Comparison of ENCODE assay signal across 20 cellular contexts in the genomic region with DNA sequence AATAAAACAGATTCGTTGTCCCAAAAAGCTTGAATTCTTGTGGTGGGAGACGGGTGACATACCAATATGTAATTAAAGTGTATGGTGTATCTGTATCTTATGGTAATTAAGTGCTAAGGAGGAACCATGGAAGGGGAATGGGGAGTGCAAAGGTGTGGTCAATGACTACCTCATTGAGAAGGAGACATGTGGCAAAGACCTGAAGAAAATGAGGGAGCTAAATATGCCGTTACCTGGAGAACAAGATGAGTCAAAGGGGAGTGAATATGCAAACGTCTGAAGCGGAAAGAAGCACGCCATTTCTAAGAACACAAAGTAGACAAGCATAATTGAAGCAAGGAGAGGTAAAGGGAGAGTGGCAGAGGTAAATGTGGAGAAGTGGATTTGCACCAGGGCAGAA.
DNase-seq lines count a peak whose midpoint lies in the region; ATAC-seq and TF ChIP-seq lines count a peak whose summit lies in the region.
"Had no signal": no experiment of that assay in that cellular context is flagged by ENCODE, and none has a peak within 500 bp of the region (broad histone marks: within the 10 kb centered on the region; RNA-seq: fewer than 3 reads in every experiment).

No MANE protein-coding gene starts in this region.

- no peak overlapping the region for H3K4me2 ChIP-seq in mammary epithelial cell (ENCODE audit: insufficient read depth, low read depth, low read length)
- H3K4me2 ChIP-seq: BLaER1 had no signal

- no peak for ATAC-seq in CD4-positive, alpha-beta T cell (ENCODE audit: poor library complexity)
- ATAC-seq: GM12878, HCT116 had no signal

- no peak overlapping the region for H3K4me3 ChIP-seq in mammary epithelial cell (replicated peaks in 1 of 3; ENCODE audit: insufficient read depth in 1 of 3, low read depth in 2 of 3, low read length in 3 of 3)
- no peak overlapping the region for H3K4me3 ChIP-seq in breast epithelium
- H3K4me3 ChIP-seq in epithelial cell of esophagus (ENCODE audit: low read length): no peak overlapping the region
- no peak overlapping the region for H3K4me3 ChIP-seq in suprapubic skin
- H3K4me3 ChIP-seq: BLaER1, GM12878, GM23248 had no signal

- H3K27ac ChIP-seq in mammary epithelial cell (ENCODE audit: insufficient read depth, low read depth, low read length) (no peak overlapping the region), breast epithelium (no peak overlapping the region), suprapubic skin (peak overlapping the region; percentile 57)
- H3K27ac ChIP-seq in CD4-positive, alpha-beta T cell (ENCODE audit: low read depth, low read length): no peak overlapping the region
- H3K27ac ChIP-seq: 22Rv1, BLaER1, C4-2B, GM23248 had no signal

- H3K27me3 ChIP-seq in mammary epithelial cell (ENCODE audit: insufficient read depth, low read length) (no peaks in the 10 kb centered on the region), breast epithelium (no peaks in the 10 kb centered on the region), suprapubic skin (no peaks in the 10 kb centered on the region)
- no peaks in the 10 kb centered on the region for H3K27me3 ChIP-seq in CD4-positive, alpha-beta T cell (ENCODE audit: control insufficient read depth, insufficient read depth, low read length)
- H3K27me3 ChIP-seq: BLaER1 had no signal

- peak overlapping the region; percentile 27 for H2AFZ ChIP-seq in mammary epithelial cell (ENCODE audit: low read depth, low read length)
- H2AFZ ChIP-seq: GM23248 had no signal

- no peaks in the 10 kb centered on the region for H3K36me3 Mint-ChIP-seq in CD4-positive, alpha-beta T cell (ENCODE audit: low read depth)
- H3K36me3 Mint-ChIP-seq: CD4-positive, CD25-positive, alpha-beta regulatory T cell; CD8-positive, alpha-beta memory T cell had no signal

- no peak overlapping the region for H3K9ac ChIP-seq in mammary epithelial cell (ENCODE audit: insufficient read depth, low read length)
- H3K9ac ChIP-seq: BLaER1, GM23248 had no signal

- H3K4me3 Mint-ChIP-seq in CD4-positive, alpha-beta T cell: no peak overlapping the region
- H3K4me3 Mint-ChIP-seq: B cell; CD8-positive, alpha-beta memory T cell; H9 had no signal

- no peaks in the 10 kb centered on the region for H3K27me3 Mint-ChIP-seq in CD4-positive, alpha-beta T cell
- H3K27me3 Mint-ChIP-seq: B cell; CD4-positive, CD25-positive, alpha-beta regulatory T cell; CD8-positive, alpha-beta memory T cell had no signal

- no peak overlapping the region for H3K27ac Mint-ChIP-seq in CD4-positive, alpha-beta T cell
- H3K27ac Mint-ChIP-seq: B cell; CD8-positive, alpha-beta memory T cell; H9 had no signal

- in situ Hi-C loops in mammary epithelial cell (cut with MboI; ENCODE audit: low sequenced_read_pairs in 2 of 2): no loop called here

- no peak for TF ChIP-seq EP300 in suprapubic skin (IDR thresholded peaks at IDR 0.05)

- H3K9me3 ChIP-seq in mammary epithelial cell (replicated peaks; ENCODE audit: insufficient read depth, low read length) (no peaks in the 10 kb centered on the region), breast epithelium (no peaks in the 10 kb centered on the region), suprapubic skin (no peaks in the 10 kb centered on the region)
- H3K9me3 ChIP-seq in CD4-positive, alpha-beta T cell (ENCODE audit: control insufficient read depth, low read length): no peaks in the 10 kb centered on the region
- H3K9me3 ChIP-seq: BLaER1 had no signal

- H4K20me1 ChIP-seq in mammary epithelial cell (ENCODE audit: insufficient read depth, low read length): no peaks in the 10 kb centered on the region
- H4K20me1 ChIP-seq: BLaER1 had no signal

- peaks cover 2% of the 10 kb centered on the region for H3K9me3 Mint-ChIP-seq in CD4-positive, alpha-beta T cell
- H3K9me3 Mint-ChIP-seq: H9 had no signal

- dilution Hi-C loops in mammary epithelial cell (cut with HindIII; ENCODE audit: low sequenced_read_pairs): no loop called here

- TF ChIP-seq POLR2A in breast epithelium (IDR thresholded peaks at IDR 0.05) (no peak), suprapubic skin (IDR thresholded peaks at IDR 0.05) (no peak)

- no TSS peak for BruUV-seq in mammary epithelial cell (replicated peaks; lab: Mats Ljungman, UMichigan)

- POLR2A ChIA-PET in CD4-positive, alpha-beta T cell (lab: Charles Lee): no interaction called here

- TF ChIP-seq CTCF in mammary epithelial cell (conservative IDR thresholded peaks at IDR 0.05 in 1 of 2, IDR thresholded peaks at IDR 0.05 in 1 of 2; ENCODE audit: extremely low read depth in 1 of 2, insufficient read depth in 1 of 2, low read depth in 1 of 2, low read length in 2 of 2) (no peak), breast epithelium (IDR thresholded peaks at IDR 0.05) (no peak), epithelial cell of esophagus (IDR thresholded peaks at IDR 0.05; ENCODE audit: insufficient read depth, low read depth, low read length, missing control alignments) (no peak), suprapubic skin (IDR thresholded peaks at IDR 0.05) (no peak)
- no peak for TF ChIP-seq CTCF in CD4-positive, alpha-beta T cell (IDR thresholded peaks at IDR 0.05)

- no peak for DNase-seq in mammary epithelial cell
- DNase-seq in breast epithelium (ENCODE audit: low spot score in 2 of 2): no peak
- DNase-seq in epithelial cell of esophagus (ENCODE audit: low read depth): peak; percentile 28
- DNase-seq in suprapubic skin (ENCODE audit: low spot score in 2 of 2): no peak
- DNase-seq in stimulated activated CD4-positive, alpha-beta T cell treated with anti-CD3 and anti-CD28 coated beads, Interleukin-2, amount 100 ng/mL, for 24 hours: no peak
- no peak for DNase-seq in CD4-positive, alpha-beta T cell
- DNase-seq: CD4-positive, CD25-positive, alpha-beta regulatory T cell; CD8-positive, alpha-beta memory T cell; DMS 273 treated with DMSO at 0.1 percent for 48 hours; DMS79; EL; GDM1; GM23248; H9 had no signal

- H3K36me3 ChIP-seq in mammary epithelial cell (ENCODE audit: insufficient read depth, low read length) (no peaks in the 10 kb centered on the region), breast epithelium (no peaks in the 10 kb centered on the region), suprapubic skin (no peaks in the 10 kb centered on the region)
- H3K36me3 ChIP-seq: BLaER1 had no signal

- intact Hi-C loops in mammary epithelial cell (cut with micrococcal nuclease): no loop called here
- intact Hi-C loops in breast epithelium (cut with DNase I; ENCODE audit: low total_unique reads): no loop called here
- intact Hi-C loops in CD4-positive, alpha-beta T cell (cut with DNase I, micrococcal nuclease): no loop called here

- no peaks in the 10 kb centered on the region for H3K79me2 ChIP-seq in mammary epithelial cell (ENCODE audit: insufficient read depth, low read length)

- H3K4me1 ChIP-seq in mammary epithelial cell (ENCODE audit: insufficient read depth, low read length) (no peaks in the 10 kb centered on the region), breast epithelium (no peaks in the 10 kb centered on the region), suprapubic skin (no peaks in the 10 kb centered on the region)
- H3K4me1 ChIP-seq: BLaER1 had no signal

- H3K4me1 Mint-ChIP-seq in CD4-positive, alpha-beta T cell (ENCODE audit: low read depth): no peaks in the 10 kb centered on the region
- H3K4me1 Mint-ChIP-seq: B cell; CD4-positive, CD25-positive, alpha-beta regulatory T cell; CD8-positive, alpha-beta memory T cell; H9 had no signal

- WGBS in mammary epithelial cell (ENCODE audit: low coverage, missing lambda C conversion rate): 34% methylated on average over 6 of the region's 6 CpGs
- 49% methylated on average over 6 of the region's 6 CpGs for WGBS in suprapubic skin

- CTCF ChIA-PET in mammary epithelial cell (lab: Charles Lee; ENCODE audit: low non-redundant PET): no interaction called here
- CTCF ChIA-PET in CD4-positive, alpha-beta T cell (lab: Charles Lee): no interaction called here
